ENCODE assay signal across 12 cellular contexts in genomic region chr7:150931199-150931869, GRCh38. TPM values are rescaled to one million over a fixed set of nuclear protein-coding genes. Genes with fewer than 3 reads are reported as not detected.
DNase-seq lines count a peak whose midpoint lies in the region; ATAC-seq, FAIRE-seq and TF ChIP-seq lines count a peak whose summit lies in the region.
"Had no signal": no experiment of that assay in that cellular context is flagged by ENCODE, and none has a peak within 500 bp of the region (broad histone marks: within the 10 kb centered on the region; RNA-seq: fewer than 3 reads in every experiment).

No MANE protein-coding gene starts in this region.

- CTCF ChIA-PET in WTC11 (lab: Charles Lee) = interaction anchor here (1.0 to 2.5 kb wide), 4 partner anchors 16 to 78 kb away, joined by 3 to 13 read pairs (median 4); no protein-coding TSS in a partner anchor

- H3K4me1 ChIP-seq in Loucy (ENCODE audit: insufficient read depth, low read length, poor library complexity, severe bottlenecking) = peaks cover 17% of the 10 kb centered on the region
- H3K4me1 ChIP-seq: Caco-2, tibial nerve had no signal

- POLR2A ChIA-PET in WTC11 (lab: Charles Lee) = interaction anchor here (1.1 kb wide), 1 partner anchor 33 kb away, joined by 3 read pairs; no protein-coding TSS in a partner anchor

- H3F3A ChIP-seq in Loucy (ENCODE audit: low read depth) = 0 out of 2 replicates have a peak, but pooled peaks cover 4% of the 10 kb centered on the region

- H3K4me3 ChIP-seq in Loucy (ENCODE audit: low read length, poor library complexity, severe bottlenecking) = peak overlapping the region; percentile 17
- H3K4me3 ChIP-seq: tibial nerve had no signal

- peak overlapping the region; percentile 46 for H3K9ac ChIP-seq in Loucy (ENCODE audit: low read depth, low read length, poor library complexity, severe bottlenecking)

- H3K27me3 ChIP-seq in Loucy (ENCODE audit: insufficient read depth, low read length, poor library complexity, severe bottlenecking) = no peaks in the 10 kb centered on the region

- no peak for FAIRE-seq in frontal cortex (lab: Jason Lieb, UNC)
- FAIRE-seq: endothelial cell of umbilical vein had no signal

- no peak overlapping the region for H2AFZ ChIP-seq in Loucy (ENCODE audit: low read length)

- H3K27ac Mint-ChIP-seq in immature natural killer cell (no peak overlapping the region), WTC11 (no peak overlapping the region)

- no peak for ATAC-seq in WTC11
- ATAC-seq in HG02571 (IDR thresholded peaks at IDR 0.05; ENCODE audit: unreplicated experiment) = no peak

- no peak for TF ChIP-seq CTCF in Loucy (conservative IDR thresholded peaks at IDR 0.05; ENCODE audit: low read length)
- TF ChIP-seq CTCF in WTC11 (IDR thresholded peaks at IDR 0.05) = no peak

- no peak overlapping the region for H3K4me3 Mint-ChIP-seq in immature natural killer cell
- H3K4me3 Mint-ChIP-seq in WTC11 = no peak overlapping the region

- H4K20me1 ChIP-seq in Loucy (ENCODE audit: insufficient read depth, low read length, poor library complexity, severe bottlenecking) = no peaks in the 10 kb centered on the region

- H3K36me3 ChIP-seq in Loucy (ENCODE audit: insufficient read depth, low read length) = no peaks in the 10 kb centered on the region
- H3K36me3 ChIP-seq: tibial nerve had no signal

- no peaks in the 10 kb centered on the region for H3K9me3 Mint-ChIP-seq in immature natural killer cell
- H3K9me3 Mint-ChIP-seq in WTC11 = no peaks in the 10 kb centered on the region

- DNase-seq in COLO668 (lab: John Stamatoyannopoulos, UW; ENCODE audit: unreplicated experiment) (peak; percentile 79), SK-N-DZ (ENCODE audit: low spot score) (peak; percentile 49), immature natural killer cell (peak; percentile 13 to 36 (median 33)), WTC11 (ENCODE audit: low spot score) (no peak), NCI-H1048 (lab: John Stamatoyannopoulos, UW) (no peak), frontal cortex (ENCODE audit: low spot score in 2 of 2) (no peak)
- DNase-seq: Caco-2, hippocampal formation had no signal

- H3K4me1 Mint-ChIP-seq in immature natural killer cell (peaks cover 5% of the 10 kb centered on the region in 2 donors), WTC11 (no peaks in the 10 kb centered on the region)

- no peaks in the 10 kb centered on the region for H3K9me2 ChIP-seq in Loucy (replicated peaks; ENCODE audit: low read depth, low read length)

- H3K27me3 Mint-ChIP-seq in immature natural killer cell (ENCODE audit: low read depth in 3 of 3) = peaks cover 4 to 8% (median 4%) of the 10 kb centered on the region in 3 donors
- H3K27me3 Mint-ChIP-seq in WTC11 (ENCODE audit: low read depth) = no peaks in the 10 kb centered on the region

- no peaks in the 10 kb centered on the region for H3K36me3 Mint-ChIP-seq in immature natural killer cell
- no peaks in the 10 kb centered on the region for H3K36me3 Mint-ChIP-seq in WTC11

- no peaks in the 10 kb centered on the region for H3K9me3 ChIP-seq in Loucy (ENCODE audit: insufficient read depth, low read depth, low read length)
- H3K9me3 ChIP-seq: Caco-2, tibial nerve had no signal

- H3K79me2 ChIP-seq in Loucy (ENCODE audit: insufficient read depth, low read length) = no peaks in the 10 kb centered on the region

- H3K4me2 ChIP-seq in Loucy (ENCODE audit: low read depth, low read length, poor library complexity, severe bottlenecking) = peak overlapping the region; percentile 55

TF ChIP-seq in WTC11, 78 proteins besides CTCF, POLR2A, EP300 and RAD21:
- no peak for TF ChIP-seq OVOL2 (CRISPR knock-in tag; IDR thresholded peaks at IDR 0.05; ENCODE audit: borderline replicate concordance)

RNA-seq across cellular contexts. Expression of gene KCNH2, which starts 46.8 kb away (rescaled TPM):
- 47.5 and 53.0 TPM in 2 replicates for polyA plus RNA-seq in SK-N-DZ (2014; cell fraction: cytosol; rRNA removed)
- polyA plus RNA-seq in SK-N-DZ (2014; cell fraction: nucleus; rRNA removed) = 69.1 and 75.0 TPM in 2 replicates
- polyA plus RNA-seq in immature natural killer cell = not detected
- total RNA-seq in WTC11 (2021) (13.9 to 16.2 TPM (median 14.6 TPM) in 3 replicates), frontal cortex (6.1 TPM)

RNA-seq across cellular contexts. Expression of gene NOS3, which starts 59.5 kb away (rescaled TPM):
- 14.7 and 15.2 TPM in 2 replicates for polyA plus RNA-seq in SK-N-DZ (2014; cell fraction: cytosol; rRNA removed)
- 21.6 and 21.7 TPM in 2 replicates for polyA plus RNA-seq in SK-N-DZ (2014; cell fraction: nucleus; rRNA removed)
- polyA plus RNA-seq in immature natural killer cell = 1 to 10 TPM in 2 of 3 donors, under 1 TPM in 1; 0.21 to 4.9 (median 2.4) TPM
- 5.7 to 7.0 TPM (median 6.6 TPM) in 3 replicates for total RNA-seq in WTC11 (2021)
- total RNA-seq in frontal cortex = 0.82 TPM

Comparison
In these comparisons a context has a peak if more than half of its experiments do, and no peak if none do; other contexts are left out.
1. DNase-seq: peak in COLO668 (single experiment), SK-N-DZ (single experiment) and immature natural killer cell (3 of 3); none in WTC11 (single experiment), NCI-H1048 (single experiment) and frontal cortex (0 of 2).